In the genomic region with DNA sequence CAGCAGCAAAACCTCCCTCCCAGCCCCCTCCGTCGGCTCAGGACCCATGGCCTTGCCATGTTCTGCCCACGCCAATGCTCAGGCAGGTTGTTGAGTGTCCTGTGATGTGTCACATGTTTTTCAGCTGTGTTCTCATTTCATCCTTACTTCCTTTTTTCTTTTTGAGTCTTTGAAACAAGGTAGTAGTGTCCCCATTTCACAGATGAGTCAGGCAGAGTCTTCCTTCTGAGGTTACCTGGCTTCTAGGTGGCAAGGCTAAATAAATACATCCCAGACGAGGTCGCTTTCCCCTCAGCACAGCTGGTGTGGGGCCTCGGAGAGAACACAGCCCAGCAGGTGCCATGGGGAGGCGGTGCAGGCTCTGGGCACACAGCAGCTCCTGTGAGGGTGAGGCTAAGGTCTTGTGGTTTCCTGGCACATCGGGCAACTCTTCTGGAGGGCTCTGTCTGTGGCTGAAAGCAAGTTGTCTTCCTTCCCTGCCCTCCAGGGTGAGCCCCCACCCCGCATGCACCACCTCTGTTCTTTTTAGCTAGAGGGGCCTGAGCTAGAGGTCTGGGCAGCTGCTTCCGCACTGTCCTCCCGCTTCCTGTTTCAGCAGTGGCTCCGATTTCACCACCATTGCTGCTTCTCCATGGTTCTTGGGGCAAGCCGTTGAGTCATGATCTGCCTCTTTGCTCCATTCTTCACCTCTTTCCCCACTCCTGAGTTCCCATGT, we compare ENCODE assay signal across 9 cellular contexts. TPM values are rescaled to one million over a fixed set of nuclear protein-coding genes. Genes with fewer than 3 reads are reported as not detected.
DNase-seq lines count a peak whose midpoint lies in the region; ATAC-seq, FAIRE-seq and TF ChIP-seq lines count a peak whose summit lies in the region.
"Had no signal": no experiment of that assay in that cellular context is flagged by ENCODE, and none has a peak within 500 bp of the region (broad histone marks: within the 10 kb centered on the region; RNA-seq: fewer than 3 reads in every experiment).

No MANE protein-coding gene starts in this region.

- ATAC-seq in HG02973 (IDR thresholded peaks at IDR 0.05; ENCODE audit: unreplicated experiment) (no peak), HG02610 (IDR thresholded peaks at IDR 0.05; ENCODE audit: unreplicated experiment) (no peak)

- H3K9me3 ChIP-seq in testis (no peaks in the 10 kb centered on the region), small intestine (ENCODE audit: control insufficient read depth, low read depth) (no peaks in the 10 kb centered on the region)

- no peaks in the 10 kb centered on the region for H3K4me1 ChIP-seq in testis
- no peaks in the 10 kb centered on the region for H3K4me1 ChIP-seq in small intestine (ENCODE audit: control insufficient read depth in 2 of 2, insufficient read depth in 1 of 2, low read depth in 1 of 2, low read length in 1 of 2)
- H3K4me1 ChIP-seq: parathyroid adenoma had no signal

- WGBS in testis, 2 donors = 75 to 86% methylated on average over 12 to 13 of the region's 13 CpGs
- 66 to 80% (median 74%) methylated on average over 13 of the region's 13 CpGs for WGBS in small intestine, 3 donors

- H3K27ac ChIP-seq in testis (no peak overlapping the region), small intestine (ENCODE audit: low read depth in 1 of 2, low read length in 1 of 2) (peak overlapping the region in 1 of 2 donors; percentile 60)
- H3K27ac ChIP-seq: parathyroid adenoma had no signal

- no peak for FAIRE-seq in small intestine (lab: Jason Lieb, UNC)

- no peak for TF ChIP-seq POLR2A in testis (IDR thresholded peaks at IDR 0.05)

- POLR2A ChIA-PET in GM10248 (lab: Yijun Ruan, JAX) = no interaction called here

- no peaks in the 10 kb centered on the region for H3K36me3 ChIP-seq in testis (ENCODE audit: low read depth, missing control alignments)
- peaks cover 6 to 31% of the 10 kb centered on the region in 2 donors for H3K36me3 ChIP-seq in small intestine (ENCODE audit: control insufficient read depth in 2 of 2, insufficient read depth in 2 of 2, low read length in 2 of 2)

- no peaks in the 10 kb centered on the region for H3K27me3 ChIP-seq in testis
- H3K27me3 ChIP-seq in small intestine (ENCODE audit: control insufficient read depth in 2 of 2, insufficient read depth in 2 of 2, low read length in 2 of 2) = no peaks in the 10 kb centered on the region

- TF ChIP-seq CTCF in GM10248 (IDR thresholded peaks at IDR 0.05; ENCODE audit: control extremely low read depth, extremely low read depth, low read depth, missing control alignments) (no peak), testis (IDR thresholded peaks at IDR 0.05) (no peak)

- intact Hi-C loops in testis (cut with DNase I; ENCODE audit: low total_unique reads) = no loop called here

- DNase-seq in GM10248 (ENCODE audit: extremely low spot score) (peak; percentile 46), NCI-H69 (lab: John Stamatoyannopoulos, UW) (peak; percentile 18), midbrain (lab: John Stamatoyannopoulos, UW) (peak; percentile 43), testis (peak; percentile 34), small intestine (no peak)
- DNase-seq in activated naive CD4-positive, alpha-beta T cell treated with Interleukin-2 at 50 U/mL for 16 hours = peak; percentile 69

- H3K4me3 ChIP-seq in testis = no peak overlapping the region
- H3K4me3 ChIP-seq in small intestine (ENCODE audit: low read depth in 1 of 2, low read length in 2 of 2) = no peak overlapping the region

- CTCF ChIA-PET in GM10248 (lab: Yijun Ruan, JAX) = interaction anchor here (1.0 to 3.7 kb wide), 11 partner anchors 9 to 558 kb away, joined by 3 to 13 read pairs (median 3); a partner anchor contains a TSS

RNA-seq across cellular contexts. Expression of a gene that starts 15.1 kb away (rescaled TPM):
- total RNA-seq in testis = 1 to 10 TPM; 1.7 to 2.1 TPM
- polyA plus RNA-seq in testis (ENCODE audit: insufficient read depth, low read depth, low replicate concordance) (2.8 TPM), small intestine (under 1 TPM; 0.45 to 0.81 (median 0.69) TPM)

RNA-seq across cellular contexts. Expression of a gene that starts 26.7 kb away (rescaled TPM):
- total RNA-seq in testis = 10 to 100 TPM; 35.8 to 46.8 TPM
- polyA plus RNA-seq in testis (ENCODE audit: insufficient read depth, low read depth, low replicate concordance) (33.9 TPM), small intestine (10 to 100 TPM in 2 of 3 donors, 1 to 10 TPM in 1; 6.5 to 28.2 (median 12.7) TPM)

RNA-seq across cellular contexts. Expression of a gene that starts 42.5 kb away (rescaled TPM):
- 100 to 1,000 TPM; 164 to 177 TPM for total RNA-seq in testis
- polyA plus RNA-seq in testis (ENCODE audit: insufficient read depth, low read depth, low replicate concordance) (198 TPM), small intestine (100 to 1,000 TPM in 1 of 3 donors, 10 to 100 TPM in 2; 98.6 to 225 (median 99.4) TPM)
